Comparison of ENCODE assay signal across 8 cellular contexts in the genomic region with DNA sequence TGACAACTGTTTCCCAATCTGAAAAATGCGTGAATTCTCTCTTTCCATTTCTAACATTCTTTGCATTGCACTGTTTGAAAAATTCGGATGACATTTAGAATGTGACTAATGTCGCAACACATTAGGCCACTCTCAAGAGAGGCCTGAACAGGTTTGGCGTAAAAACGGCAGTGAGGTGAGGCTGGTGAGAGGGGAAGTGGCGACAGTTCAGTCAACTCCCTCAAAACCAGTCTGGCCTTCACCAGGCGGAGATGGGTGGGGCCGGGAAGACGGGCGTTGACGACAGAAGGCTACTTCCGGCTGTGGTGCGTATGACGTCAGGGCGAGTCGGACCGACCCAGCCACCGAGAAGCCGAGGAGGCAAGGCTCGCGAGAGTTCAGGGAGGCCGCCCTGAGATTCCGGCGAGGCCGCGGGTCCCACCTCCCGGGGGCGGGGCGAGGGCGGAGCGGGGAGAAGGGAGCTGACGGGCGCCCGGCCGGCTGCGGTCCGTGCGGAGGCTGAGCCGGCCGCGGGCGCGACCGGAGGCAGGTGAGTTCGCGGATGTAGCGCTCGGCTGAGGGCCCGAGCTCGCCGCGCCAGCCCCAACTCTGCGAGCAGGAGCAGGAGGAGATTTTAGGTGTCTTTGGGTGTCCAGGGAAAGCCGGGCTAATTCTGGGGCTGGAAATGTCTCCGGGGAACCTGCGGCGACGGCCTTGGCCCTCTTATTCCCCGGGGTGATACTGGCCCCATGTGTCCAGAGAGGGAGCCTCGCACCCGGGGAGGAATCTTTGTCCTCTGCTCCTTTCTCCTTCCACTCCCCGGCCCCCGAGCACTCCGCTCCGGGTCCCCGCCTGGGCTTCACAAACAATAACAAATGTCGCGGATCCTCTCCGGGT. TPM values are rescaled to one million over a fixed set of nuclear protein-coding genes. Genes with fewer than 3 reads are reported as not detected.
DNase-seq lines count a peak whose midpoint lies in the region; ATAC-seq and FAIRE-seq lines count a peak whose summit lies in the region.

A gene (plus strand): TSS at position 483 of the 876 bp plus-strand sequence. CDS start 53,435 bp downstream, outside the sequence.

- H3K27ac ChIP-seq in BLaER1 treated with 17β-estradiol and CSF1 and Interleukin-3, amounts not matched to agents 10 nM and 100 nM: peak within 1 kb of the TSS; percentile 77 to 92 (median 79)

- CTCF ChIA-PET in activated CD4-positive, alpha-beta T cell treated with anti-CD3 and anti-CD28 coated beads, Interleukin-2, amount 10 ng/mL, durations not matched to agents 7 days and 5 days (lab: Charles Lee): interaction anchor here (0.6 to 1.3 kb wide), 7 partner anchors 8 to 63 kb away, joined by 3 to 5 read pairs (median 4); no protein-coding TSS in a partner anchor

- H3K9ac ChIP-seq in BLaER1 treated with 17β-estradiol and CSF1 and Interleukin-3, amounts not matched to agents 10 nM and 100 nM: peak within 1 kb of the TSS; percentile 81 to 91 (median 89)

- no peaks in the 10 kb centered on the region for H4K20me1 ChIP-seq in BLaER1 treated with 17β-estradiol and CSF1 and Interleukin-3, amounts not matched to agents 10 nM and 100 nM

- H3K27me3 Mint-ChIP-seq in activated CD4-positive, alpha-beta T cell treated with anti-CD3 and anti-CD28 coated beads, Interleukin-2, amount 10 ng/mL, durations not matched to agents 7 days and 5 days: no peaks in the 10 kb centered on the region

- DNase-seq in GM19239 (ENCODE audit: insufficient read length, low spot score): peak; percentile 66
- DNase-seq in NCI-H524 (lab: John Stamatoyannopoulos, UW): peak; percentile 78 to 88
- peak; percentile 96 for DNase-seq in activated CD4-positive, alpha-beta T cell treated with anti-CD3 and anti-CD28 coated beads, Interleukin-2, amount 10 ng/mL, durations not matched to agents 7 days and 5 days
- DNase-seq in cortex of kidney (lab: John Stamatoyannopoulos, UW): peak; percentile 27
- peak; percentile 99 for DNase-seq in left kidney (ENCODE audit: low read depth, low spot score)
- peak; percentile 98 for DNase-seq in stimulated activated CD4-positive, alpha-beta T cell treated with anti-CD3 and anti-CD28 coated beads, Interleukin-2, amount 100 ng/mL, for 24 hours

- H3K4me3 ChIP-seq in BLaER1 treated with 17β-estradiol and CSF1 and Interleukin-3, amounts not matched to agents 10 nM and 100 nM: peak within 1 kb of the TSS; percentile 70 to 95 (median 82)

- peak; percentile 98 for FAIRE-seq in GM19239 (lab: Jason Lieb, UNC)

- H3K27ac Mint-ChIP-seq in activated CD4-positive, alpha-beta T cell treated with anti-CD3 and anti-CD28 coated beads, Interleukin-2, amount 10 ng/mL, durations not matched to agents 7 days and 5 days: peak within 1 kb of the TSS; percentile 94

- ATAC-seq in HG03457 (IDR thresholded peaks at IDR 0.05; ENCODE audit: unreplicated experiment): peak; percentile 85

- H3K9me3 Mint-ChIP-seq in activated CD4-positive, alpha-beta T cell treated with anti-CD3 and anti-CD28 coated beads, Interleukin-2, amount 10 ng/mL, durations not matched to agents 7 days and 5 days: peaks cover 6% of the 10 kb centered on the region

- H3K36me3 ChIP-seq in BLaER1 treated with 17β-estradiol and CSF1 and Interleukin-3, amounts not matched to agents 10 nM and 100 nM: peaks cover 0 to 4% (median 0%) of the 10 kb centered on the region in 11 experiments; a peak in 3 of 22 replicates

- peaks cover 0 to 10% (median 0%) of the 10 kb centered on the region in 11 experiments; a peak in 3 of 22 replicates for H3K27me3 ChIP-seq in BLaER1 treated with 17β-estradiol and CSF1 and Interleukin-3, amounts not matched to agents 10 nM and 100 nM

- peaks cover 17 to 39% (median 23%) of the 10 kb centered on the region in 10 experiments for H3K4me1 ChIP-seq in BLaER1 treated with 17β-estradiol and CSF1 and Interleukin-3, amounts not matched to agents 10 nM and 100 nM

- H3K4me3 Mint-ChIP-seq in activated CD4-positive, alpha-beta T cell treated with anti-CD3 and anti-CD28 coated beads, Interleukin-2, amount 10 ng/mL, durations not matched to agents 7 days and 5 days: peak within 1 kb of the TSS; percentile 98

- peaks cover 0 to 15% (median 10%) of the 10 kb centered on the region in 11 experiments; a peak in 15 of 22 replicates for H3K9me3 ChIP-seq in BLaER1 treated with 17β-estradiol and CSF1 and Interleukin-3, amounts not matched to agents 10 nM and 100 nM (replicated peaks in 1 of 11)

- POLR2A ChIA-PET in activated CD4-positive, alpha-beta T cell treated with anti-CD3 and anti-CD28 coated beads, Interleukin-2, amount 10 ng/mL, durations not matched to agents 7 days and 5 days (lab: Charles Lee): no interaction called here

- peaks cover 13% of the 10 kb centered on the region for H3K36me3 Mint-ChIP-seq in activated CD4-positive, alpha-beta T cell treated with anti-CD3 and anti-CD28 coated beads, Interleukin-2, amount 10 ng/mL, durations not matched to agents 7 days and 5 days (ENCODE audit: low read depth)

- H3K4me1 Mint-ChIP-seq in activated CD4-positive, alpha-beta T cell treated with anti-CD3 and anti-CD28 coated beads, Interleukin-2, amount 10 ng/mL, durations not matched to agents 7 days and 5 days: peaks cover 35% of the 10 kb centered on the region

- peak within 1 kb of the TSS; percentile 80 to 91 (median 84) for H3K4me2 ChIP-seq in BLaER1 treated with 17β-estradiol and CSF1 and Interleukin-3, amounts not matched to agents 10 nM and 100 nM

RNA-seq across cellular contexts. Expression of the gene that starts here (rescaled TPM):
- 10 to 100 TPM; 18.2 to 20.4 TPM for total RNA-seq in activated CD4-positive, alpha-beta T cell treated with anti-CD3 and anti-CD28 coated beads, Interleukin-2, amount 10 ng/mL, durations not matched to agents 7 days and 5 days

Comparison
In these comparisons a context has a peak if more than half of its experiments do, and no peak if none do; other contexts are left out.
1. Peak in every context shown above with its lines: DNase-seq, ATAC-seq, H3K4me3 ChIP-seq and H3K27ac ChIP-seq.
2. DNase-seq: peak in every context shown above with its lines; median percentile 99 in left kidney; 98 in stimulated activated CD4-positive, alpha-beta T cell treated with anti-CD3 and anti-CD28 coated beads, Interleukin-2, amount 100 ng/mL, for 24 hours; 96 in activated CD4-positive, alpha-beta T cell treated with anti-CD3 and anti-CD28 coated beads, Interleukin-2, amount 10 ng/mL, durations not matched to agents 7 days and 5 days; 83 in NCI-H524; 66 in GM19239; 27 in cortex of kidney.